1 cellular context compared by ENCODE assay signal in the genomic region with DNA sequence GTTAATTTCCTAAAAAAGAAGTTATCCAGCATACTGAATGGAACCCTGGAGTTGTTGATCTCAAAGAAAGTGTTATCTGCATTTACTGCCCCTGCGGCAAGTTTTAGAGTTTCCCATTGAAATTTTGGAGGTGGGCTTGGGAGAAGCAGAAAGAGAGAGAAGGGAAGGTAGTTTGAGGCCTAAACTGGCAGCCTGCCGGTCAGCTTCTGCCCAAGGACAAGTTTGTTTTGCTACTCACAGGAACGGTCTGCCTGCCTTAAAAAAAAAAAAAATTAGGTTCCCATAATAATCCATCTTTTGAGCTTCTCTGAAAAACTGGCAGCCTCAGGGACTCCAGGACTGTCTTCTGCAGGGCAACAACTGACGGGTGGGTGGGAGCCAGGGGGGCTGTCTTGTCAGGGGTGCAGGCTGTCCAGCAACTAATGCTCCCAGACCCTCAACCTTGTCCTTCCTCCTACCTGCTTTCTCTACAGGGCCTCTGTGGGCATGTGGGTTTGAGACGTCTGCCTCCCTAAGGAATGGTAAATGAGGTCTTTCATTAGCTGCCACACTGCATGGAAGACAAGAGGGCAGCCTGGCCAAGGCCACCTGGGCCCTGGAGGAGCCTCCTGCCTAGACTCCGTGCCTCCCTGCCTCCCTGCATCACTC.
TF ChIP-seq lines count a peak whose summit lies in the region.

No MANE protein-coding gene starts in this region.

TF ChIP-seq in IMR-90, 13 proteins besides CTCF, POLR2A, EP300 and RAD21 (continued from another document):
- TF ChIP-seq FOS (IDR thresholded peaks at IDR 0.05; ENCODE audit: low read depth, low read length), result no peak
